ENCODE assay signal across 8 cellular contexts in genomic region chr1:185318431-185319151, GRCh38. TPM values are rescaled to one million over a fixed set of nuclear protein-coding genes. Genes with fewer than 3 reads are reported as not detected.
A peak's percentile ranks its signal among the peaks of the same experiment; 100 is the strongest.
DNase-seq lines count a peak whose midpoint lies in the region; ATAC-seq, FAIRE-seq and TF ChIP-seq lines count a peak whose summit lies in the region.

No MANE protein-coding gene starts in this region.

- H3K4me1 ChIP-seq in ACC112 (ENCODE audit: control insufficient read depth, insufficient read depth, low read length, unreplicated experiment), result peaks cover 28% of the 10 kb centered on the region
- H3K4me1 ChIP-seq in HUES6 (ENCODE audit: control insufficient read depth, insufficient read depth, low read length), result peaks cover 15% of the 10 kb centered on the region
- no peaks in the 10 kb centered on the region; the same call in 1 of the 2 replicates for H3K4me1 ChIP-seq in GM12878 (ENCODE audit: control insufficient read depth, insufficient read depth, low read length)

- in situ Hi-C loops in GM12878 (cut with MboI), result loop anchor here (25.0 kb wide), 1 partner anchor 1044 kb away; no protein-coding TSS in a partner anchor

- H3K9me3 ChIP-seq in HUES6 (ENCODE audit: control insufficient read depth, insufficient read depth, low read depth, low read length), result 0 out of 2 replicates have a peak, but pooled peaks cover 2% of the 10 kb centered on the region
- no peaks in the 10 kb centered on the region; the same call in 2 of the 3 replicates for H3K9me3 ChIP-seq in GM12878 (replicated peaks; ENCODE audit: control insufficient read depth, insufficient read depth, low read length)

- TF ChIP-seq POLR2A in GM12878 (IDR thresholded peaks at IDR 0.05; ENCODE audit: low read depth, low read length) (no peak), H54 (IDR thresholded peaks at IDR 0.05; ENCODE audit: low read depth, low read length) (no peak)

- POLR2A ChIA-PET in GM12878 (lab: Charles Lee), result interaction anchor here (1.3 to 3.1 kb wide), 5 partner anchors 18 to 91 kb away, joined by 3 to 14 read pairs (median 8); no protein-coding TSS in a partner anchor

- no TSS peak for BruUV-seq in GM12878 (replicated peaks; lab: Mats Ljungman, UMichigan)

- H3K4me3 ChIP-seq in ACC112 (ENCODE audit: low read depth, low read length) (peak overlapping the region; percentile 96), HUES6 (ENCODE audit: low read depth, low read length) (peak overlapping the region; percentile 100; the same call in 1 of the 2 replicates), GM12878 (peak overlapping the region; percentile 76; the same call in 1 of the 2 replicates)

- no peak for TF ChIP-seq RAD21 in GM12878 (IDR thresholded peaks at IDR 0.05; ENCODE audit: insufficient read depth, low read depth, low read length)

- RAD21 ChIA-PET in GM12878 (lab: Charles Lee; ENCODE audit: unreplicated experiment), result interaction anchor here (0.5 to 4.7 kb wide), 11 partner anchors 14 to 568 kb away, joined by 3 to 52 read pairs (median 10); no protein-coding TSS in a partner anchor

- H2AFZ ChIP-seq in ACC112 (ENCODE audit: low read length, unreplicated experiment) (peak overlapping the region; percentile 38), GM12878 (ENCODE audit: control insufficient read depth, low read depth, low read length) (peak overlapping the region; percentile 66)

- SMC1A ChIA-PET in GM12878 (lab: Charles Lee; ENCODE audit: uncharacterized antibody, unreplicated experiment), result interaction anchor here (0.8 to 6.2 kb wide), 14 partner anchors 14 to 351 kb away, joined by 3 to 54 read pairs (median 4); no protein-coding TSS in a partner anchor

- ATAC-seq in GM12878 (no peak), GM21381 (IDR thresholded peaks at IDR 0.05; ENCODE audit: unreplicated experiment) (no peak)

- TF ChIP-seq CTCF in GM12878 (IDR thresholded peaks at IDR 0.05 in 2 of 3, conservative IDR thresholded peaks at IDR 0.05 in 1 of 3; ENCODE audit: control insufficient read depth in 2 of 3, extremely low read depth in 1 of 3, insufficient read depth in 1 of 3, low read depth in 3 of 3, low read length in 3 of 3), result no peak

- H3K27ac ChIP-seq in ACC112 (ENCODE audit: low read depth, low read length) (no peak overlapping the region), HUES6 (ENCODE audit: low read depth, low read length) (no peak overlapping the region), GM12878 (ENCODE audit: control insufficient read depth, insufficient read depth) (peak overlapping the region; percentile 98)

- intact Hi-C loops in GM12878 (cut with micrococcal nuclease; ENCODE audit: unreplicated experiment), result loop anchor here (5.0 kb wide), 4 partner anchors 49 to 161 kb away; partner anchors contain the start of genes SWT1 and TRMT1L

- H3K79me2 ChIP-seq in ACC112 (ENCODE audit: control insufficient read depth, insufficient read depth, low read length, unreplicated experiment), result peaks cover 32% of the 10 kb centered on the region
- H3K79me2 ChIP-seq in GM12878 (ENCODE audit: control insufficient read depth, insufficient read depth, low read length), result peaks cover 36% of the 10 kb centered on the region

- CTCF ChIA-PET in GM12878 (lab: Yijun Ruan, JAX), result interaction anchor here (0.7 to 4.5 kb wide), 8 partner anchors 19 to 352 kb away, joined by 3 to 29 read pairs (median 3); no protein-coding TSS in a partner anchor

- H3K27me3 ChIP-seq in ACC112 (ENCODE audit: insufficient read depth, low read length) (no peaks in the 10 kb centered on the region), HUES6 (ENCODE audit: control insufficient read depth, insufficient read depth, low read length) (no peaks in the 10 kb centered on the region), GM12878 (replicated peaks in 1 of 2; ENCODE audit: control insufficient read depth in 2 of 2, insufficient read depth in 2 of 2, low read length in 1 of 2) (no peaks in the 10 kb centered on the region)

- DNase-seq in GM12878 (ENCODE audit: low read depth, low spot score) (no peak), midbrain (lab: John Stamatoyannopoulos, UW) (peak; percentile 29), ecto neural progenitor cell (ENCODE audit: low spot score) (no peak), KG1 (lab: John Stamatoyannopoulos, UW) (no peak), H54 (ENCODE audit: insufficient read length, low spot score) (no peak)

- H3K9ac ChIP-seq in HUES6 (ENCODE audit: low read length) (no peak overlapping the region), GM12878 (ENCODE audit: control insufficient read depth, insufficient read depth, low read length) (no peak overlapping the region)

- H3K36me3 ChIP-seq in ACC112 (ENCODE audit: insufficient read depth, low read length) (no peaks in the 10 kb centered on the region), HUES6 (ENCODE audit: control insufficient read depth, insufficient read depth, low read length) (no peaks in the 10 kb centered on the region), GM12878 (ENCODE audit: control insufficient read depth in 2 of 2, insufficient read depth in 2 of 2, low read length in 1 of 2) (no peaks in the 10 kb centered on the region)

- no peak for TF ChIP-seq EP300 in GM12878 (IDR thresholded peaks at IDR 0.05; ENCODE audit: borderline replicate concordance in 1 of 2, control insufficient read depth in 1 of 2, low read depth in 2 of 2, low read length in 2 of 2)

- peak overlapping the region; percentile 98 for H3K4me2 ChIP-seq in GM12878 (ENCODE audit: control insufficient read depth, insufficient read depth)

- WGBS in GM12878 (ENCODE audit: insufficient coverage, insufficient replicate concordance, low lambda C conversion rate, missing lambda C conversion rate), result 93% methylated on average over 9 of the region's 10 CpGs

- no peaks in the 10 kb centered on the region; the same call in 1 of the 2 replicates for H4K20me1 ChIP-seq in GM12878 (ENCODE audit: control insufficient read depth, insufficient read depth)

- no peak for FAIRE-seq in GM12878 (lab: Jason Lieb, UNC)
- FAIRE-seq in H54 (lab: Jason Lieb, UNC), result no peak

TF ChIP-seq in GM12878, 131 proteins besides CTCF, POLR2A, EP300 and RAD21:
- TF ChIP-seq JUND (IDR thresholded peaks at IDR 0.05; ENCODE audit: low read depth, low read length) (no peak), CREM (IDR thresholded peaks at IDR 0.05; ENCODE audit: low read depth) (no peak), LARP7 (IDR thresholded peaks at IDR 0.05) (no peak)
- TF ChIP-seq, protein P1, sequence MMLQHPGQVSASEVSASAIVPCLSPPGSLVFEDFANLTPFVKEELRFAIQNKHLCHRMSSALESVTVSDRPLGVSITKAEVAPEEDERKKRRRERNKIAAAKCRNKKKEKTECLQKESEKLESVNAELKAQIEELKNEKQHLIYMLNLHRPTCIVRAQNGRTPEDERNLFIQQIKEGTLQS (IDR thresholded peaks at IDR 0.05; ENCODE audit: borderline replicate concordance, extremely low read depth, low read depth, low read length), result no peak
TF ChIP-seq in GM12878: peak in this region for 0.

RNA-seq across cellular contexts. Expression of gene IVNS1ABP, which starts 1.5 kb away (rescaled TPM):
- 336 and 339 TPM in 2 replicates for total RNA-seq in GM12878 (2013; cell fraction: nucleolus; rRNA removed)
- 42.4 and 43.7 TPM in 2 replicates for total RNA-seq in GM12878 (2014; rRNA removed)
- 45.4 and 49.0 TPM in 2 replicates for total RNA-seq in GM12878 (2014; rRNA removed; fragmentation: Illumina TruSeq; extraction: Trizol)
- 48.3 and 52.6 TPM in 2 replicates for total RNA-seq in GM12878 (2021)
- 24.3 TPM for polyA plus RNA-seq in GM12878 (2011; ENCODE audit: low read depth)
- 154 and 194 TPM in 2 replicates for polyA plus RNA-seq in GM12878 (2011; rRNA removed)
- polyA plus RNA-seq in GM12878 (2011; cell fraction: cytosol; rRNA removed), result 44.7 and 51.8 TPM in 2 replicates
- 242 and 289 TPM in 2 replicates for polyA plus RNA-seq in GM12878 (2011; cell fraction: nucleus; rRNA removed)
- 35.7 and 51.2 TPM in 2 replicates for polyA plus RNA-seq in GM12878 (2012)
- polyA plus RNA-seq in GM12878 (2014; fragmentation: Illumina TruSeq; extraction: Trizol), result 40.3 and 53.4 TPM in 2 replicates
- polyA plus RNA-seq in GM12878 (2014; fragmentation: Nextera tagmentation; extraction: Ambion mirVana), result 10 to 100 TPM; 19.2 to 29.2 TPM
- 33.4 and 39.6 TPM in 2 replicates for polyA plus RNA-seq in GM12878 (2014; rRNA removed)
- 10 to 100 TPM; 56.7 to 60.2 TPM for polyA plus RNA-seq in GM12878 (2016; fragmentation: Nextera tagmentation; extraction: Ambion mirVana)
- polyA minus RNA-seq in GM12878 (2011; rRNA and poly(A)+ RNA removed), result 107 and 148 TPM in 2 replicates
- polyA minus RNA-seq in GM12878 (2011; cell fraction: cytosol; rRNA and poly(A)+ RNA removed), result 31.1 and 34.3 TPM in 2 replicates
- polyA minus RNA-seq in GM12878 (2011; cell fraction: nucleus; rRNA and poly(A)+ RNA removed), result 264 and 283 TPM in 2 replicates
